ENCODE assay signal across 1 cellular context in the genomic region with DNA sequence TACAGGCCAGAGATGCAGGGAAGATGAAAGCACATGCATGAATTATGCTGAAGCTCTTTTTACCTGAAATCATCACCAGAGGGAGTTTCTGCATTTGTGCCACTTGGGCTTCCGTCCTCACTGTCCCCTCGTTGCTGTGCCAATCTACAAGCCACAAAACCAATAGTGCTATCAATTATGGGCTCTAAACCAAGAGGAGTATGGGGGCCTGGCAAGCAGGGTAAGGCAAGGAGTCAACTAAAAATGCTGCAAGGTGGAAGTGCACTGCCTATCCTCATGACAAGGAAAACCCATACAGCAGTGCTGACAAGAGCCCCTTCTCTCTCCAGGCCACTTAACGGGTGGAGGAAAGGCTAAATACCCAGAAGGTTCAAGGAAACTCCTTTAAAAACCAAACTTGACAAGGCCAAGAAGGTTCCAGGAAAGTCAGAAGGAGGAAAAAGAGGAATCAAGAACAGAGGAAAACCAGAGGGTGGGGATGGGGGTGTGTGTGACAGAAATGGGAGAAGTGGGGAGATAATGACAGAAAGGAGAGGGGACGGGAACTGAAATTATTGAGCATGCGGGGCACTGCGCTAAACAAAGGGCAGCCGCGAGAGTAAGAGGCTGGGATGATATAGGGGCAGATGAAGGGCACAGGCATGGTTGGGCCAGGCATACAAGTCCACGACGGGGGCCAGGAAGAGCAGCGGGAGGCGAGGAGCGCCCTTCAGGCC.
TF ChIP-seq lines count a peak whose summit lies in the region.

No MANE protein-coding gene starts in this region.

TF ChIP-seq in HepG2, 621 proteins besides CTCF, POLR2A, EP300 and RAD21 (continued from another document and continues in another):
- TF ChIP-seq HMG20B (CRISPR knock-in tag; conservative IDR thresholded peaks at IDR 0.05), result no peak
- TF ChIP-seq SP4 (CRISPR knock-in tag; IDR thresholded peaks at IDR 0.05), result no peak
- TF ChIP-seq BRCA1 (CRISPR knock-in tag; IDR thresholded peaks at IDR 0.05), result no peak
- TF ChIP-seq, protein P1, sequence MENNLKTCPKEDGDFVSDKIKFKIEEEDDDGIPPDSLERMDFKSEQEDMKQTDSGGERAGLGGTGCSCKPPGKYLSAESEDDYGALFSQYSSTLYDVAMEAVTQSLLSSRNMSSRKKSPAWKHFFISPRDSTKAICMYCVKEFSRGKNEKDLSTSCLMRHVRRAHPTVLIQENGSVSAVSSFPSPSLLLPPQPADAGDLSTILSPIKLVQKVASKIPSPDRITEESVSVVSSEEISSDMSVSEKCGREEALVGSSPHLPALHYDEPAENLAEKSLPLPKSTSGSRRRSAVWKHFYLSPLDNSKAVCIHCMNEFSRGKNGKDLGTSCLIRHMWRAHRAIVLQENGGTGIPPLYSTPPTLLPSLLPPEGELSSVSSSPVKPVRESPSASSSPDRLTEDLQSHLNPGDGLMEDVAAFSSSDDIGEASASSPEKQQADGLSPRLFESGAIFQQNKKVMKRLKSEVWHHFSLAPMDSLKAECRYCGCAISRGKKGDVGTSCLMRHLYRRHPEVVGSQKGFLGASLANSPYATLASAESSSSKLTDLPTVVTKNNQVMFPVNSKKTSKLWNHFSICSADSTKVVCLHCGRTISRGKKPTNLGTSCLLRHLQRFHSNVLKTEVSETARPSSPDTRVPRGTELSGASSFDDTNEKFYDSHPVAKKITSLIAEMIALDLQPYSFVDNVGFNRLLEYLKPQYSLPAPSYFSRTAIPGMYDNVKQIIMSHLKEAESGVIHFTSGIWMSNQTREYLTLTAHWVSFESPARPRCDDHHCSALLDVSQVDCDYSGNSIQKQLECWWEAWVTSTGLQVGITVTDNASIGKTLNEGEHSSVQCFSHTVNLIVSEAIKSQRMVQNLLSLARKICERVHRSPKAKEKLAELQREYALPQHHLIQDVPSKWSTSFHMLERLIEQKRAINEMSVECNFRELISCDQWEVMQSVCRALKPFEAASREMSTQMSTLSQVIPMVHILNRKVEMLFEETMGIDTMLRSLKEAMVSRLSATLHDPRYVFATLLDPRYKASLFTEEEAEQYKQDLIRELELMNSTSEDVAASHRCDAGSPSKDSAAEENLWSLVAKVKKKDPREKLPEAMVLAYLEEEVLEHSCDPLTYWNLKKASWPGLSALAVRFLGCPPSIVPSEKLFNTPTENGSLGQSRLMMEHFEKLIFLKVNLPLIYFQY (CRISPR knock-in tag; IDR thresholded peaks at IDR 0.05; ENCODE audit: borderline replicate concordance), result no peak
- TF ChIP-seq ZNF343 (CRISPR knock-in tag; IDR thresholded peaks at IDR 0.05), result no peak
- TF ChIP-seq, protein P2, sequence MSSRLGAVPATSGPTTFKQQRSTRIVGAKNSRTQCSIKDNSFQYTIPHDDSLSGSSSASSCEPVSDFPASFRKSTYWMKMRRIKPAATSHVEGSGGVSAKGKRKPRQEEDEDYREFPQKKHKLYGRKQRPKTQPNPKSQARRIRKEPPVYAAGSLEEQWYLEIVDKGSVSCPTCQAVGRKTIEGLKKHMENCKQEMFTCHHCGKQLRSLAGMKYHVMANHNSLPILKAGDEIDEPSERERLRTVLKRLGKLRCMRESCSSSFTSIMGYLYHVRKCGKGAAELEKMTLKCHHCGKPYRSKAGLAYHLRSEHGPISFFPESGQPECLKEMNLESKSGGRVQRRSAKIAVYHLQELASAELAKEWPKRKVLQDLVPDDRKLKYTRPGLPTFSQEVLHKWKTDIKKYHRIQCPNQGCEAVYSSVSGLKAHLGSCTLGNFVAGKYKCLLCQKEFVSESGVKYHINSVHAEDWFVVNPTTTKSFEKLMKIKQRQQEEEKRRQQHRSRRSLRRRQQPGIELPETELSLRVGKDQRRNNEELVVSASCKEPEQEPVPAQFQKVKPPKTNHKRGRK (CRISPR knock-in tag; IDR thresholded peaks at IDR 0.05), result peak; percentile 84
- TF ChIP-seq POLR2AphosphoS5 (IDR thresholded peaks at IDR 0.05; ENCODE audit: low read depth, low read length), result 0 out of 2 replicates have a peak, but pooled peaks have one; percentile 17
- no peak for TF ChIP-seq ZNF792 (CRISPR knock-in tag; IDR thresholded peaks at IDR 0.05)
- TF ChIP-seq ZNF136 (CRISPR knock-in tag; IDR thresholded peaks at IDR 0.05; ENCODE audit: low read depth), result no peak
- TF ChIP-seq, protein P3, sequence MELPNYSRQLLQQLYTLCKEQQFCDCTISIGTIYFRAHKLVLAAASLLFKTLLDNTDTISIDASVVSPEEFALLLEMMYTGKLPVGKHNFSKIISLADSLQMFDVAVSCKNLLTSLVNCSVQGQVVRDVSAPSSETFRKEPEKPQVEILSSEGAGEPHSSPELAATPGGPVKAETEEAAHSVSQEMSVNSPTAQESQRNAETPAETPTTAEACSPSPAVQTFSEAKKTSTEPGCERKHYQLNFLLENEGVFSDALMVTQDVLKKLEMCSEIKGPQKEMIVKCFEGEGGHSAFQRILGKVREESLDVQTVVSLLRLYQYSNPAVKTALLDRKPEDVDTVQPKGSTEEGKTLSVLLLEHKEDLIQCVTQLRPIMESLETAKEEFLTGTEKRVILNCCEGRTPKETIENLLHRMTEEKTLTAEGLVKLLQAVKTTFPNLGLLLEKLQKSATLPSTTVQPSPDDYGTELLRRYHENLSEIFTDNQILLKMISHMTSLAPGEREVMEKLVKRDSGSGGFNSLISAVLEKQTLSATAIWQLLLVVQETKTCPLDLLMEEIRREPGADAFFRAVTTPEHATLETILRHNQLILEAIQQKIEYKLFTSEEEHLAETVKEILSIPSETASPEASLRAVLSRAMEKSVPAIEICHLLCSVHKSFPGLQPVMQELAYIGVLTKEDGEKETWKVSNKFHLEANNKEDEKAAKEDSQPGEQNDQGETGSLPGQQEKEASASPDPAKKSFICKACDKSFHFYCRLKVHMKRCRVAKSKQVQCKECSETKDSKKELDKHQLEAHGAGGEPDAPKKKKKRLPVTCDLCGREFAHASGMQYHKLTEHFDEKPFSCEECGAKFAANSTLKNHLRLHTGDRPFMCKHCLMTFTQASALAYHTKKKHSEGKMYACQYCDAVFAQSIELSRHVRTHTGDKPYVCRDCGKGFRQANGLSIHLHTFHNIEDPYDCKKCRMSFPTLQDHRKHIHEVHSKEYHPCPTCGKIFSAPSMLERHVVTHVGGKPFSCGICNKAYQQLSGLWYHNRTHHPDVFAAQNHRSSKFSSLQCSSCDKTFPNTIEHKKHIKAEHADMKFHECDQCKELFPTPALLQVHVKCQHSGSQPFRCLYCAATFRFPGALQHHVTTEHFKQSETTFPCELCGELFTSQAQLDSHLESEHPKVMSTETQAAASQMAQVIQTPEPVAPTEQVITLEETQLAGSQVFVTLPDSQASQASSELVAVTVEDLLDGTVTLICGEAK (IDR thresholded peaks at IDR 0.05), result no peak
- TF ChIP-seq, protein P3 (CRISPR knock-in tag; IDR thresholded peaks at IDR 0.05), result no peak
- no peak for TF ChIP-seq ZNF431 (CRISPR knock-in tag; IDR thresholded peaks at IDR 0.05; ENCODE audit: borderline replicate concordance, low read depth)
- TF ChIP-seq, protein P4, sequence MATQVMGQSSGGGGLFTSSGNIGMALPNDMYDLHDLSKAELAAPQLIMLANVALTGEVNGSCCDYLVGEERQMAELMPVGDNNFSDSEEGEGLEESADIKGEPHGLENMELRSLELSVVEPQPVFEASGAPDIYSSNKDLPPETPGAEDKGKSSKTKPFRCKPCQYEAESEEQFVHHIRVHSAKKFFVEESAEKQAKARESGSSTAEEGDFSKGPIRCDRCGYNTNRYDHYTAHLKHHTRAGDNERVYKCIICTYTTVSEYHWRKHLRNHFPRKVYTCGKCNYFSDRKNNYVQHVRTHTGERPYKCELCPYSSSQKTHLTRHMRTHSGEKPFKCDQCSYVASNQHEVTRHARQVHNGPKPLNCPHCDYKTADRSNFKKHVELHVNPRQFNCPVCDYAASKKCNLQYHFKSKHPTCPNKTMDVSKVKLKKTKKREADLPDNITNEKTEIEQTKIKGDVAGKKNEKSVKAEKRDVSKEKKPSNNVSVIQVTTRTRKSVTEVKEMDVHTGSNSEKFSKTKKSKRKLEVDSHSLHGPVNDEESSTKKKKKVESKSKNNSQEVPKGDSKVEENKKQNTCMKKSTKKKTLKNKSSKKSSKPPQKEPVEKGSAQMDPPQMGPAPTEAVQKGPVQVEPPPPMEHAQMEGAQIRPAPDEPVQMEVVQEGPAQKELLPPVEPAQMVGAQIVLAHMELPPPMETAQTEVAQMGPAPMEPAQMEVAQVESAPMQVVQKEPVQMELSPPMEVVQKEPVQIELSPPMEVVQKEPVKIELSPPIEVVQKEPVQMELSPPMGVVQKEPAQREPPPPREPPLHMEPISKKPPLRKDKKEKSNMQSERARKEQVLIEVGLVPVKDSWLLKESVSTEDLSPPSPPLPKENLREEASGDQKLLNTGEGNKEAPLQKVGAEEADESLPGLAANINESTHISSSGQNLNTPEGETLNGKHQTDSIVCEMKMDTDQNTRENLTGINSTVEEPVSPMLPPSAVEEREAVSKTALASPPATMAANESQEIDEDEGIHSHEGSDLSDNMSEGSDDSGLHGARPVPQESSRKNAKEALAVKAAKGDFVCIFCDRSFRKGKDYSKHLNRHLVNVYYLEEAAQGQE (IDR thresholded peaks at IDR 0.05; ENCODE audit: borderline replicate concordance in 1 of 2, low read depth in 1 of 2, low read length in 2 of 2), result no peak
- no peak for TF ChIP-seq ATAD3A (CRISPR knock-in tag; IDR thresholded peaks at IDR 0.05)
- no peak for TF ChIP-seq HHEX (CRISPR knock-in tag; IDR thresholded peaks at IDR 0.05)
- TF ChIP-seq ZNF367 (CRISPR knock-in tag; IDR thresholded peaks at IDR 0.05; ENCODE audit: borderline replicate concordance), result no peak
- no peak for TF ChIP-seq ASH2L (IDR thresholded peaks at IDR 0.05; ENCODE audit: insufficient read length, low read depth, low read length)
- TF ChIP-seq, protein P5, sequence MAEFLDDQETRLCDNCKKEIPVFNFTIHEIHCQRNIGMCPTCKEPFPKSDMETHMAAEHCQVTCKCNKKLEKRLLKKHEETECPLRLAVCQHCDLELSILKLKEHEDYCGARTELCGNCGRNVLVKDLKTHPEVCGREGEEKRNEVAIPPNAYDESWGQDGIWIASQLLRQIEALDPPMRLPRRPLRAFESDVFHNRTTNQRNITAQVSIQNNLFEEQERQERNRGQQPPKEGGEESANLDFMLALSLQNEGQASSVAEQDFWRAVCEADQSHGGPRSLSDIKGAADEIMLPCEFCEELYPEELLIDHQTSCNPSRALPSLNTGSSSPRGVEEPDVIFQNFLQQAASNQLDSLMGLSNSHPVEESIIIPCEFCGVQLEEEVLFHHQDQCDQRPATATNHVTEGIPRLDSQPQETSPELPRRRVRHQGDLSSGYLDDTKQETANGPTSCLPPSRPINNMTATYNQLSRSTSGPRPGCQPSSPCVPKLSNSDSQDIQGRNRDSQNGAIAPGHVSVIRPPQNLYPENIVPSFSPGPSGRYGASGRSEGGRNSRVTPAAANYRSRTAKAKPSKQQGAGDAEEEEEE (CRISPR knock-in tag; IDR thresholded peaks at IDR 0.05; ENCODE audit: borderline replicate concordance), result 0 out of 2 replicates have a peak, but pooled peaks have one; percentile 59
- no peak for TF ChIP-seq ZNF253 (CRISPR knock-in tag; IDR thresholded peaks at IDR 0.05; ENCODE audit: borderline replicate concordance)
- no peak for TF ChIP-seq MED1 (CRISPR knock-in tag; IDR thresholded peaks at IDR 0.05)
- TF ChIP-seq ZNF790 (CRISPR knock-in tag; IDR thresholded peaks at IDR 0.05; ENCODE audit: borderline replicate concordance), result no peak
- TF ChIP-seq, protein P6, sequence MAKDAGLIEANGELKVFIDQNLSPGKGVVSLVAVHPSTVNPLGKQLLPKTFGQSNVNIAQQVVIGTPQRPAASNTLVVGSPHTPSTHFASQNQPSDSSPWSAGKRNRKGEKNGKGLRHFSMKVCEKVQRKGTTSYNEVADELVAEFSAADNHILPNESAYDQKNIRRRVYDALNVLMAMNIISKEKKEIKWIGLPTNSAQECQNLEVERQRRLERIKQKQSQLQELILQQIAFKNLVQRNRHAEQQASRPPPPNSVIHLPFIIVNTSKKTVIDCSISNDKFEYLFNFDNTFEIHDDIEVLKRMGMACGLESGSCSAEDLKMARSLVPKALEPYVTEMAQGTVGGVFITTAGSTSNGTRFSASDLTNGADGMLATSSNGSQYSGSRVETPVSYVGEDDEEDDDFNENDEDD (CRISPR knock-in tag; IDR thresholded peaks at IDR 0.05; ENCODE audit: borderline replicate concordance), result no peak
- no peak for TF ChIP-seq ZNF557 (CRISPR knock-in tag; IDR thresholded peaks at IDR 0.05)
- TF ChIP-seq, protein P7, sequence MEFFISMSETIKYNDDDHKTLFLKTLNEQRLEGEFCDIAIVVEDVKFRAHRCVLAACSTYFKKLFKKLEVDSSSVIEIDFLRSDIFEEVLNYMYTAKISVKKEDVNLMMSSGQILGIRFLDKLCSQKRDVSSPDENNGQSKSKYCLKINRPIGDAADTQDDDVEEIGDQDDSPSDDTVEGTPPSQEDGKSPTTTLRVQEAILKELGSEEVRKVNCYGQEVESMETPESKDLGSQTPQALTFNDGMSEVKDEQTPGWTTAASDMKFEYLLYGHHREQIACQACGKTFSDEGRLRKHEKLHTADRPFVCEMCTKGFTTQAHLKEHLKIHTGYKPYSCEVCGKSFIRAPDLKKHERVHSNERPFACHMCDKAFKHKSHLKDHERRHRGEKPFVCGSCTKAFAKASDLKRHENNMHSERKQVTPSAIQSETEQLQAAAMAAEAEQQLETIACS (CRISPR knock-in tag; IDR thresholded peaks at IDR 0.05), result no peak
- TF ChIP-seq HNRNPH1 (optimal IDR thresholded peaks at IDR 0.05; ENCODE audit: low read depth, low read length), result no peak
- no peak for TF ChIP-seq SIN3B (IDR thresholded peaks at IDR 0.05; ENCODE audit: low read length)
- TF ChIP-seq ZMYM4 (CRISPR knock-in tag; IDR thresholded peaks at IDR 0.05), result no peak
- 0 out of 2 replicates have a peak, but pooled peaks have one; percentile 71 for TF ChIP-seq ZNF850 (CRISPR knock-in tag; conservative IDR thresholded peaks at IDR 0.05)
- no peak for TF ChIP-seq HNF4G (IDR thresholded peaks at IDR 0.05; ENCODE audit: borderline replicate concordance, low read depth, low read length)
- peak; percentile 46; the same call in 1 of the 2 replicates for TF ChIP-seq HNF4G (CRISPR knock-in tag; IDR thresholded peaks at IDR 0.05; ENCODE audit: borderline replicate concordance, low read depth)
- 0 out of 2 replicates have a peak, but pooled peaks have one; percentile 11 for TF ChIP-seq ZNF124 (CRISPR knock-in tag; IDR thresholded peaks at IDR 0.05)
- TF ChIP-seq ZNF3 (CRISPR knock-in tag; IDR thresholded peaks at IDR 0.05), result no peak
